23 cellular contexts compared by ENCODE assay signal in the genomic region with DNA sequence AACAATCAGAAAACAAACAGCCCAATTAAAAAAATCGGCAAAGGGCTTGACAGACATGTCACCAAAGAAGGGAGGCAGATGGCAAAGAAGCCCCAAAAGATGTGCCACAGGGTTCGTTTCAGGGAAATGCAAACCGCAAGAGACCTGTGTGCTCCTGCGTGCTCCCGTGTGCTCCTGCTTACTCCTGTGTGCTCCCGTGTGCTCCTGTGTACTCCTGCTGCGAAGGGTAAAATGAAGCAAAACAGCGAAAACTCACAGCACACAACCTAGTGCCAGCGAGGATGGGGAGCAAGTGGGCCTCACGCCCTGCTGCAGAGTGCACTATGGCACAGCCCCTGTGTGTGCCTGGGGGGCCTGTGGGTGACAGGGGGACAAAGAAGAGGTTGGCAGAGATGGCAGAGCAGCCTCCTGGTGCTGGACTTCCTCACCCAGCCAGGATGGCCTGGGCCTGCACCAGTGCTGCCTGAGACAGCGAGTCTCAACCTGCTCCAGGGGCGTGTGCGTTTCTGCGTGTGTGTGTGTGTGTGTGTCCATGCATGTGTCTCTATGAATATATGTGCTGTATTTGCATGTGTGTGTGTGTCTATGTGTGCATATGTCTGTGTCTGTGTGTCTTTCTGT. TPM values are rescaled to one million over a fixed set of nuclear protein-coding genes. Genes with fewer than 3 reads are reported as not detected.
DNase-seq lines count a peak whose midpoint lies in the region; ATAC-seq and TF ChIP-seq lines count a peak whose summit lies in the region.
"Had no signal": no experiment of that assay in that cellular context is flagged by ENCODE, and none has a peak within 500 bp of the region (broad histone marks: within the 10 kb centered on the region; RNA-seq: fewer than 3 reads in every experiment).

No MANE protein-coding gene starts in this region.

- peak overlapping the region; percentile 7 for H3K27ac Mint-ChIP-seq in activated naive CD8-positive, alpha-beta T cell treated with anti-CD3 and anti-CD28 coated beads, Interleukin-2, amount 10 ng/mL, durations not matched to agents 7 days and 5 days
- H3K27ac Mint-ChIP-seq in activated naive CD8-positive, alpha-beta T cell treated with anti-CD3 and anti-CD28 coated beads for 36 hours: no peak overlapping the region
- H3K27ac Mint-ChIP-seq in nephron progenitor cell: no peak overlapping the region
- H3K27ac Mint-ChIP-seq: activated T-helper 1 cell treated with anti-CD3 and anti-CD28 coated beads, Interleukin-12 subunit alpha, Interleukin-12 subunit beta, Interleukin-2, Interleukin-4 antibody, amounts not matched to agents 30 ng/mL and 10 ng/mL and 1 ng/mL, durations not matched to agents 14 hours and 24 hours and 36 hours; CD14-positive monocyte; dendritic cell treated with granulocyte-macrophage colony-stimulating factor and Interleukin-4, amounts not matched to agents 40 ng/mL and 50 ng/mL, for 4 days had no signal

- no peak for ATAC-seq in activated naive CD8-positive, alpha-beta T cell treated with anti-CD3 and anti-CD28 coated beads, Interleukin-2, amount 10 ng/mL, durations not matched to agents 7 days and 5 days (ENCODE audit: low read depth)
- peak; percentile 29 for ATAC-seq in mucosa of descending colon
- no peak for ATAC-seq in HG03378 (IDR thresholded peaks at IDR 0.05; ENCODE audit: unreplicated experiment)

- peak; percentile 24 for DNase-seq in activated naive CD8-positive, alpha-beta T cell treated with anti-CD3 and anti-CD28 coated beads, Interleukin-2, amount 10 ng/mL, durations not matched to agents 7 days and 5 days
- DNase-seq in activated naive CD8-positive, alpha-beta T cell treated with anti-CD3 and anti-CD28 coated beads for 36 hours: no peak
- peak; percentile 38 for DNase-seq in ecto neural progenitor cell (ENCODE audit: low spot score)
- no peak for DNase-seq in mucosa of descending colon
- no peak for DNase-seq in nephron progenitor cell
- no peak for DNase-seq in foreskin fibroblast
- DNase-seq: ACHN; erythroblast; HCEC 1CT; left ventricle myocardium inferior; NCI-H146; NCI-H2171 treated with DMSO at 0.1 percent for 48 hours; stimulated activated CD4-positive, alpha-beta T cell treated with anti-CD3 and anti-CD28 coated beads, Interleukin-2, amount 100 ng/mL, for 24 hours; uterus had no signal

- H3K4me1 Mint-ChIP-seq in activated naive CD8-positive, alpha-beta T cell treated with anti-CD3 and anti-CD28 coated beads, Interleukin-2, amount 10 ng/mL, durations not matched to agents 7 days and 5 days: no peaks in the 10 kb centered on the region
- H3K4me1 Mint-ChIP-seq in activated naive CD8-positive, alpha-beta T cell treated with anti-CD3 and anti-CD28 coated beads for 36 hours: no peaks in the 10 kb centered on the region
- H3K4me1 Mint-ChIP-seq in nephron progenitor cell: peaks cover 6% of the 10 kb centered on the region
- H3K4me1 Mint-ChIP-seq: CD14-positive monocyte had no signal

- intact Hi-C loops in mucosa of descending colon (cut with DNase I, micrococcal nuclease): no loop called here

- H3K4me3 Mint-ChIP-seq in activated naive CD8-positive, alpha-beta T cell treated with anti-CD3 and anti-CD28 coated beads, Interleukin-2, amount 10 ng/mL, durations not matched to agents 7 days and 5 days: no peak overlapping the region
- no peak overlapping the region for H3K4me3 Mint-ChIP-seq in activated naive CD8-positive, alpha-beta T cell treated with anti-CD3 and anti-CD28 coated beads for 36 hours
- H3K4me3 Mint-ChIP-seq in nephron progenitor cell: no peak overlapping the region
- H3K4me3 Mint-ChIP-seq: activated T-helper 1 cell treated with anti-CD3 and anti-CD28 coated beads, Interleukin-12 subunit alpha, Interleukin-12 subunit beta, Interleukin-2, Interleukin-4 antibody, amounts not matched to agents 30 ng/mL and 10 ng/mL and 1 ng/mL, durations not matched to agents 14 hours and 24 hours and 36 hours; CD14-positive monocyte; dendritic cell treated with granulocyte-macrophage colony-stimulating factor and Interleukin-4, amounts not matched to agents 40 ng/mL and 50 ng/mL, for 4 days had no signal

- H3K9me3 ChIP-seq in mucosa of descending colon: no peaks in the 10 kb centered on the region
- H3K9me3 ChIP-seq: Peyer's patch, stomach, uterus had no signal

- 80% methylated on average over 14 of the region's 14 CpGs for WGBS in urinary bladder

- H3K4me3 ChIP-seq in mucosa of descending colon: no peak overlapping the region
- no peak overlapping the region for H3K4me3 ChIP-seq in urinary bladder (ENCODE audit: low read depth, low read length)
- H3K4me3 ChIP-seq in foreskin fibroblast (ENCODE audit: low read depth in 1 of 2, low read length in 2 of 2): no peak overlapping the region
- H3K4me3 ChIP-seq: left ventricle myocardium inferior, Peyer's patch, stomach, uterus had no signal

- H3K36me3 ChIP-seq in mucosa of descending colon (ENCODE audit: low read depth): no peaks in the 10 kb centered on the region
- H3K36me3 ChIP-seq in urinary bladder (ENCODE audit: insufficient read depth): no peaks in the 10 kb centered on the region
- H3K36me3 ChIP-seq: left ventricle myocardium inferior, Peyer's patch, stomach, uterus had no signal

- H3K4me1 ChIP-seq in mucosa of descending colon (ENCODE audit: low read depth) (no peaks in the 10 kb centered on the region), urinary bladder (ENCODE audit: insufficient read depth) (no peaks in the 10 kb centered on the region)
- H3K4me1 ChIP-seq: left ventricle myocardium inferior, Peyer's patch, uterus had no signal

- H3K27ac ChIP-seq in urinary bladder (ENCODE audit: low read depth): peak overlapping the region; percentile 46
- H3K27ac ChIP-seq: left ventricle myocardium inferior, Peyer's patch, stomach, uterus had no signal

- no peaks in the 10 kb centered on the region for H3K36me3 Mint-ChIP-seq in activated naive CD8-positive, alpha-beta T cell treated with anti-CD3 and anti-CD28 coated beads, Interleukin-2, amount 10 ng/mL, durations not matched to agents 7 days and 5 days
- no peaks in the 10 kb centered on the region for H3K36me3 Mint-ChIP-seq in activated naive CD8-positive, alpha-beta T cell treated with anti-CD3 and anti-CD28 coated beads for 36 hours
- H3K36me3 Mint-ChIP-seq in nephron progenitor cell (ENCODE audit: low read depth): no peaks in the 10 kb centered on the region
- H3K36me3 Mint-ChIP-seq: CD14-positive monocyte had no signal

- POLR2A ChIA-PET in activated naive CD8-positive, alpha-beta T cell treated with anti-CD3 and anti-CD28 coated beads, Interleukin-2, amount 10 ng/mL, durations not matched to agents 7 days and 5 days (lab: Charles Lee): no interaction called here

- H3K9me3 Mint-ChIP-seq in activated naive CD8-positive, alpha-beta T cell treated with anti-CD3 and anti-CD28 coated beads, Interleukin-2, amount 10 ng/mL, durations not matched to agents 7 days and 5 days: no peaks in the 10 kb centered on the region
- no peaks in the 10 kb centered on the region for H3K9me3 Mint-ChIP-seq in activated naive CD8-positive, alpha-beta T cell treated with anti-CD3 and anti-CD28 coated beads for 36 hours
- H3K9me3 Mint-ChIP-seq in nephron progenitor cell: peaks cover 18% of the 10 kb centered on the region
- H3K9me3 Mint-ChIP-seq: activated T-helper 1 cell treated with anti-CD3 and anti-CD28 coated beads, Interleukin-12 subunit alpha, Interleukin-12 subunit beta, Interleukin-2, Interleukin-4 antibody, amounts not matched to agents 30 ng/mL and 10 ng/mL and 1 ng/mL, durations not matched to agents 14 hours and 24 hours and 36 hours; dendritic cell treated with granulocyte-macrophage colony-stimulating factor and Interleukin-4, amounts not matched to agents 40 ng/mL and 50 ng/mL, for 4 days had no signal

- peaks cover 15% of the 10 kb centered on the region for H3K27me3 Mint-ChIP-seq in activated naive CD8-positive, alpha-beta T cell treated with anti-CD3 and anti-CD28 coated beads, Interleukin-2, amount 10 ng/mL, durations not matched to agents 7 days and 5 days
- no peaks in the 10 kb centered on the region for H3K27me3 Mint-ChIP-seq in activated naive CD8-positive, alpha-beta T cell treated with anti-CD3 and anti-CD28 coated beads for 36 hours
- peaks cover 9% of the 10 kb centered on the region for H3K27me3 Mint-ChIP-seq in nephron progenitor cell (ENCODE audit: low read depth, poor library complexity)

- TF ChIP-seq CTCF in mucosa of descending colon (IDR thresholded peaks at IDR 0.05): no peak
- no peak for TF ChIP-seq CTCF in nephron progenitor cell (IDR thresholded peaks at IDR 0.05)
- TF ChIP-seq CTCF in foreskin fibroblast (IDR thresholded peaks at IDR 0.05; ENCODE audit: low read depth, low read length): no peak

RNA-seq across cellular contexts. Expression of a gene that starts 14.0 kb away (rescaled TPM):
- total RNA-seq in activated naive CD8-positive, alpha-beta T cell treated with anti-CD3 and anti-CD28 coated beads, Interleukin-2, amount 10 ng/mL, durations not matched to agents 7 days and 5 days: under 1 TPM; 0.62 to 0.80 TPM
- 1 to 10 TPM; 2.5 to 2.9 TPM for total RNA-seq in activated naive CD8-positive, alpha-beta T cell treated with anti-CD3 and anti-CD28 coated beads for 36 hours
- total RNA-seq in mucosa of descending colon (1 to 10 TPM; 2.6 to 8.4 (median 8.1) TPM), urinary bladder (0.42 TPM)
- polyA plus RNA-seq in urinary bladder: 0.85 TPM
- total RNA-seq: left ventricle myocardium inferior, M059J, osteocyte had no signal

RNA-seq across cellular contexts. Expression of a gene that starts 45.3 kb away (rescaled TPM):
- total RNA-seq in activated naive CD8-positive, alpha-beta T cell treated with anti-CD3 and anti-CD28 coated beads, Interleukin-2, amount 10 ng/mL, durations not matched to agents 7 days and 5 days: 10 to 100 TPM; 51.0 to 55.3 TPM
- total RNA-seq in activated naive CD8-positive, alpha-beta T cell treated with anti-CD3 and anti-CD28 coated beads for 36 hours: 1 to 10 TPM; 2.5 to 2.6 TPM
- total RNA-seq in mucosa of descending colon: 1 to 10 TPM in 2 of 3 donors, under 1 TPM in 1; 0.35 to 2.3 (median 1.9) TPM
- total RNA-seq in urinary bladder: 0.42 TPM
- polyA plus RNA-seq in urinary bladder: 0.60 TPM
- total RNA-seq: M059J had no signal

RNA-seq across cellular contexts. Expression of a gene that starts 45.4 kb away (rescaled TPM):
- total RNA-seq in activated naive CD8-positive, alpha-beta T cell treated with anti-CD3 and anti-CD28 coated beads, Interleukin-2, amount 10 ng/mL, durations not matched to agents 7 days and 5 days: 10 to 100 TPM; 49.5 to 52.3 TPM
- total RNA-seq in activated naive CD8-positive, alpha-beta T cell treated with anti-CD3 and anti-CD28 coated beads for 36 hours: 1 to 10 TPM; 5.4 to 5.5 TPM
- total RNA-seq in mucosa of descending colon (1 to 10 TPM; 1.2 to 2.8 (median 2.6) TPM), urinary bladder (1.9 TPM)
- 1.7 TPM for polyA plus RNA-seq in urinary bladder

Comparison
In these comparisons a context has a peak if more than half of its experiments do, and no peak if none do; other contexts are left out.
1. DNase-seq: peak in activated naive CD8-positive, alpha-beta T cell treated with anti-CD3 and anti-CD28 coated beads, Interleukin-2, amount 10 ng/mL, durations not matched to agents 7 days and 5 days (single experiment) and ecto neural progenitor cell (single experiment); none in activated naive CD8-positive, alpha-beta T cell treated with anti-CD3 and anti-CD28 coated beads for 36 hours (single experiment), mucosa of descending colon (0 of 3), nephron progenitor cell (single experiment) and foreskin fibroblast (0 of 2).
2. RNA of a gene that starts 45.3 kb away (total RNA-seq): 51.0 to 55.3 TPM in activated naive CD8-positive, alpha-beta T cell treated with anti-CD3 and anti-CD28 coated beads, Interleukin-2, amount 10 ng/mL, durations not matched to agents 7 days and 5 days; 2.5 to 2.6 TPM in activated naive CD8-positive, alpha-beta T cell treated with anti-CD3 and anti-CD28 coated beads for 36 hours, 0.35 to 2.3 TPM in mucosa of descending colon and 0.42 TPM in urinary bladder (single experiment); every median in the first group is over 10 times any median in the second.
3. RNA of a gene that starts 45.4 kb away (total RNA-seq): 49.5 to 52.3 TPM in activated naive CD8-positive, alpha-beta T cell treated with anti-CD3 and anti-CD28 coated beads, Interleukin-2, amount 10 ng/mL, durations not matched to agents 7 days and 5 days; 5.4 to 5.5 TPM in activated naive CD8-positive, alpha-beta T cell treated with anti-CD3 and anti-CD28 coated beads for 36 hours, 1.2 to 2.8 TPM in mucosa of descending colon and 1.9 TPM in urinary bladder (single experiment); every median in the first group is over 4 times any median in the second.